In the genomic region with DNA sequence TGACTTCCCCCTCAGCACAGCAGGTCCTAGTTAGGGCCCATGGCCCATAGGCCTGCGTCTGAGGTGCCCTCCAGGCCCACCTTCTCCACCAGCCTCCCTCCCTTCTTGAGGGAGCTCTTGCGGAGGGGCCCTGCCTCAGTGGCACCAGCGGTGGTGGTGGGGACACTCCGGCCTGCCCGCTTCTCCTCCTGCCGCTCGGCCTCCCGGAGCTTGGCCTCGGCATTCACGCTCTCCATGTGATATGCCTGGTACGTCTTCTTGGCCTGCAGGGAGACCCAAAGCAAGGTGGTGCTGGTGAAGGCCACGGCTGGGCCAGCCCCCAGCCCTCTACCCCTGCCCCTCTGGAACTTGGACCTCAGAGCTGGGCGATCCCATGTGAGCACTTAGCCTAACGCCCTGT, we compare ENCODE assay signal across 35 cellular contexts. TPM values are rescaled to one million over a fixed set of nuclear protein-coding genes. Genes with fewer than 3 reads are reported as not detected.
"Had no signal": no experiment of that assay in that cellular context is flagged by ENCODE, and none has a peak within 500 bp of the region (broad histone marks: within the 10 kb centered on the region; RNA-seq: fewer than 3 reads in every experiment).

No MANE protein-coding gene starts in this region.

- H3K27ac ChIP-seq: body of pancreas, colonic mucosa, foreskin keratinocyte, gastrocnemius medialis had no signal

- H3K9me3 ChIP-seq: adrenal gland, body of pancreas, colonic mucosa, esophagus muscularis mucosa, gastrocnemius medialis, heart left ventricle had no signal

- H3K36me3 Mint-ChIP-seq: activated naive CD4-positive, alpha-beta T cell treated with anti-CD3 and anti-CD28 coated beads, Interleukin-2, amount 50 U/mL, for 24 hours had no signal

- ATAC-seq: activated CD4-positive, CD25-positive, alpha-beta regulatory T cell treated with anti-CD3 and anti-CD28 coated beads, Interleukin-2, amount 50 U/mL, for 24 hours; activated CD8-positive, alpha-beta T cell treated with anti-CD3 and anti-CD28 coated beads for 36 hours; activated naive CD8-positive, alpha-beta T cell treated with anti-CD3 and anti-CD28 coated beads, Interleukin-2, amount 50 U/mL, for 24 hours; body of pancreas; gastrocnemius medialis; heart left ventricle; T-helper 17 cell had no signal

- H3K27me3 ChIP-seq: body of pancreas, esophagus muscularis mucosa, foreskin keratinocyte, gastrocnemius medialis had no signal

- H3K4me1 ChIP-seq: colonic mucosa, foreskin keratinocyte had no signal

- H3K27me3 Mint-ChIP-seq: activated B cell treated with CpG ODN at 0.5 μM for 24 hours; activated CD8-positive, alpha-beta T cell treated with anti-CD3 and anti-CD28 coated beads for 36 hours; activated naive CD4-positive, alpha-beta T cell treated with anti-CD3 and anti-CD28 coated beads, Interleukin-2, amount 50 U/mL, for 24 hours; activated naive CD8-positive, alpha-beta T cell treated with anti-CD3 and anti-CD28 coated beads for 36 hours; activated naive CD8-positive, alpha-beta T cell treated with anti-CD3 and anti-CD28 coated beads, Interleukin-2, amount 50 U/mL, for 24 hours; dendritic cell treated with granulocyte-macrophage colony-stimulating factor and Interleukin-4, amounts not matched to agents 40 ng/mL and 50 ng/mL, for 4 days; T-helper 17 cell had no signal

- H3K27ac Mint-ChIP-seq: activated B cell treated with CpG ODN at 0.5 μM for 24 hours; activated CD8-positive, alpha-beta T cell treated with anti-CD3 and anti-CD28 coated beads for 36 hours; activated naive CD4-positive, alpha-beta T cell treated with anti-CD3 and anti-CD28 coated beads for 36 hours; activated naive CD4-positive, alpha-beta T cell treated with anti-CD3 and anti-CD28 coated beads, Interleukin-2, amount 50 U/mL, for 24 hours; activated naive CD8-positive, alpha-beta T cell treated with anti-CD3 and anti-CD28 coated beads for 36 hours; activated T-helper 1 cell treated with anti-CD3 and anti-CD28 coated beads, Interleukin-12 subunit alpha, Interleukin-12 subunit beta, Interleukin-2, Interleukin-4 antibody, amounts not matched to agents 30 ng/mL and 10 ng/mL and 1 ng/mL, durations not matched to agents 14 hours and 24 hours and 36 hours; activated T-helper 2 cell treated with anti-CD3 and anti-CD28 coated beads, Interferon-gamma antibody, Interleukin-2, Interleukin-4, amounts not matched to agents 10 μg/mL and 5 μg/mL and 100 μg/mL, durations not matched to agents 14 hours and 24 hours and 36 hours; dendritic cell treated with granulocyte-macrophage colony-stimulating factor and Interleukin-4, amounts not matched to agents 40 ng/mL and 50 ng/mL, for 4 days; T-helper 17 cell had no signal

- H3K36me3 ChIP-seq: adrenal gland, colonic mucosa, esophagus muscularis mucosa, gastrocnemius medialis had no signal

- H3K9me3 Mint-ChIP-seq: activated B cell treated with CpG ODN at 0.5 μM for 24 hours; activated CD8-positive, alpha-beta T cell treated with anti-CD3 and anti-CD28 coated beads for 36 hours; activated naive CD4-positive, alpha-beta T cell treated with anti-CD3 and anti-CD28 coated beads for 36 hours; activated naive CD4-positive, alpha-beta T cell treated with anti-CD3 and anti-CD28 coated beads, Interleukin-2, amount 50 U/mL, for 24 hours; activated naive CD8-positive, alpha-beta T cell treated with anti-CD3 and anti-CD28 coated beads for 36 hours; activated naive CD8-positive, alpha-beta T cell treated with anti-CD3 and anti-CD28 coated beads, Interleukin-2, amount 50 U/mL, for 24 hours; activated T-helper 1 cell treated with anti-CD3 and anti-CD28 coated beads, Interleukin-12 subunit alpha, Interleukin-12 subunit beta, Interleukin-2, Interleukin-4 antibody, amounts not matched to agents 30 ng/mL and 10 ng/mL and 1 ng/mL, durations not matched to agents 14 hours and 24 hours and 36 hours; activated T-helper 2 cell treated with anti-CD3 and anti-CD28 coated beads, Interferon-gamma antibody, Interleukin-2, Interleukin-4, amounts not matched to agents 10 μg/mL and 5 μg/mL and 100 μg/mL, durations not matched to agents 14 hours and 24 hours and 36 hours; dendritic cell treated with granulocyte-macrophage colony-stimulating factor and Interleukin-4, amounts not matched to agents 40 ng/mL and 50 ng/mL, for 4 days; T-helper 2 cell treated with Interferon-gamma antibody and Interleukin-4, amounts not matched to agents 5 μg/mL and 100 μg/mL, for 36 hours had no signal

- DNase-seq: activated B cell treated with CpG ODN at 0.5 μM for 24 hours; activated CD4-positive, alpha-beta T cell treated with anti-CD3 and anti-CD28 coated beads for 48 hours; activated CD4-positive, alpha-beta T cell treated with anti-CD3 and anti-CD28 coated beads, Interleukin-2, amount 50 U/mL, for 1 hour; activated CD4-positive, alpha-beta T cell treated with anti-CD3 and anti-CD28 coated beads, Interleukin-2, amount 50 U/mL, for 48 hours; activated CD8-positive, alpha-beta memory T cell treated with anti-CD3 and anti-CD28 coated beads for 24 hours; activated CD8-positive, alpha-beta T cell treated with anti-CD3 and anti-CD28 coated beads for 36 hours; activated effector memory CD4-positive, alpha-beta T cell treated with anti-CD3 and anti-CD28 coated beads, Interleukin-2, amount 50 U/mL, for 16 hours; activated naive CD4-positive, alpha-beta T cell treated with anti-CD3 and anti-CD28 coated beads for 36 hours; activated naive CD8-positive, alpha-beta T cell treated with anti-CD3 and anti-CD28 coated beads for 36 hours; activated naive CD8-positive, alpha-beta T cell treated with anti-CD3 and anti-CD28 coated beads, Interleukin-2, amount 50 U/mL, for 24 hours; activated T-cell treated with anti-CD3 and anti-CD28 coated beads, Interleukin-2, amount 50 U/mL, for 1 hour; activated T-cell treated with anti-CD3 and anti-CD28 coated beads, Interleukin-2, amount 50 U/mL, for 48 hours; adrenal gland; amygdala; caudate nucleus; cerebellar nuclear complex; colonic mucosa; dorsolateral prefrontal cortex; effector memory CD4-positive, alpha-beta T cell; erythroblast; foreskin keratinocyte; gastrocnemius medialis; glutamatergic neuron; T-helper 1 cell; T-helper 17 cell; T1000 had no signal

- H3K4me3 ChIP-seq: adrenal gland, body of pancreas, colonic mucosa, dorsolateral prefrontal cortex, gastrocnemius medialis had no signal

- H3K4me3 Mint-ChIP-seq: activated B cell treated with CpG ODN at 0.5 μM for 24 hours; activated CD8-positive, alpha-beta T cell treated with anti-CD3 and anti-CD28 coated beads for 36 hours; activated naive CD4-positive, alpha-beta T cell treated with anti-CD3 and anti-CD28 coated beads for 36 hours; activated naive CD4-positive, alpha-beta T cell treated with anti-CD3 and anti-CD28 coated beads, Interleukin-2, amount 50 U/mL, for 24 hours; activated naive CD8-positive, alpha-beta T cell treated with anti-CD3 and anti-CD28 coated beads, Interleukin-2, amount 50 U/mL, for 24 hours; activated T-helper 1 cell treated with anti-CD3 and anti-CD28 coated beads, Interleukin-12 subunit alpha, Interleukin-12 subunit beta, Interleukin-2, Interleukin-4 antibody, amounts not matched to agents 30 ng/mL and 10 ng/mL and 1 ng/mL, durations not matched to agents 14 hours and 24 hours and 36 hours; dendritic cell treated with granulocyte-macrophage colony-stimulating factor and Interleukin-4, amounts not matched to agents 40 ng/mL and 50 ng/mL, for 4 days; T-helper 17 cell; T-helper 2 cell treated with Interferon-gamma antibody and Interleukin-4, amounts not matched to agents 5 μg/mL and 100 μg/mL, for 36 hours had no signal

RNA-seq across cellular contexts. Expression of a gene that starts 16.1 kb away (rescaled TPM):
- total RNA-seq: activated B cell treated with CpG ODN at 0.5 μM for 24 hours; activated CD8-positive, alpha-beta T cell treated with anti-CD3 and anti-CD28 coated beads for 36 hours; activated naive CD4-positive, alpha-beta T cell treated with anti-CD3 and anti-CD28 coated beads for 36 hours; activated naive CD8-positive, alpha-beta T cell treated with anti-CD3 and anti-CD28 coated beads for 36 hours; activated T-helper 1 cell treated with anti-CD3 and anti-CD28 coated beads, Interleukin-12 subunit alpha, Interleukin-12 subunit beta, Interleukin-2, Interleukin-4 antibody, amounts not matched to agents 30 ng/mL and 10 ng/mL and 1 ng/mL, durations not matched to agents 14 hours and 24 hours and 36 hours; activated T-helper 2 cell treated with anti-CD3 and anti-CD28 coated beads, Interferon-gamma antibody, Interleukin-2, Interleukin-4, amounts not matched to agents 10 μg/mL and 5 μg/mL and 100 μg/mL, durations not matched to agents 14 hours and 24 hours and 36 hours; foreskin keratinocyte; T-helper 17 cell had no signal
- polyA plus RNA-seq: foreskin keratinocyte had no signal
